7 cellular contexts compared by ENCODE assay signal in the genomic region with DNA sequence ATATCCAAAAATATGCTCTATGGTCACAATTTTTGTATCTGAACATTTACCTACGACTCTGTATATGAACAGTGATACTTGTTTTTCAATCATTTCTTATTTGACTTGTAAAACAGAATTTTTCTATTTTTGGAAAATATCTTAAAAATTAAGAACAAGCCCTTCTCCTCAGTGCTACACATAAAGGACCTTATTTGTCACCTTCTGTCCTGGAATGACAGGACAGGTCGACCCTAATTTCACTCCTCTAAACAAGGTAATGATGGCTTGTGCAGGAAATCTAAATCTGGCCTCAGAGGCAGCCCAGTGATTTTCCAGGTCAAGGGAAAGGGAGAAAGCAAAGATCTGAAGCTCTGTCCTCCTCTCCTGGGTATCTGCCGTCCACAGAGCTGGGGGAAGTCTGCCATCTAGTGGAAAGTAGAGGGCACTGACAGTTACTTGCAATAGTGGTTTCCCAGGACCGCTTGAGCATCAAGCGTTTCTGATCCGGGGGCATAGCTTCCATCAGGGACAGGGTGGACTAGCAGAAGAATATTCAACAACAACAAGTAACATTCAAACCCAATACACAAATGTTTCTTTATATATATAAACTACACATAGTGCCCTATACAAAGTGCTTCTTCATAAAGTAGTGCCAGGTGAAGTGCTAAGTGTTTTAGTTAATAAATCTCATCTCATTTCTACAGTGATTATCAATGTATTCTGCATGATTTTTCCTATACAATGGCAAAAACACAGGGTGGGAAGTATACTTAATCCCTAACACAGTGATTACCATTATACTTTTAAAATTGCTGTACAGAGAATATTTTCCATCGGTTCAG.
DNase-seq lines count a peak whose midpoint lies in the region; ATAC-seq and TF ChIP-seq lines count a peak whose summit lies in the region.

No MANE protein-coding gene starts in this region.

- ATAC-seq in GM18499 (IDR thresholded peaks at IDR 0.05; ENCODE audit: insufficient read depth, unreplicated experiment) = peak; percentile 79
- ATAC-seq in HG02840 (IDR thresholded peaks at IDR 0.05; ENCODE audit: low FRiP score, unreplicated experiment) = peak; percentile 87

- no peak overlapping the region for H3K4me3 ChIP-seq in right atrium auricular region
- no peak overlapping the region for H3K4me3 ChIP-seq in sigmoid colon

- no peak for TF ChIP-seq EP300 in sigmoid colon (IDR thresholded peaks at IDR 0.05)

- intact Hi-C loops in sigmoid colon (cut with DNase I) = loop anchor here (1.0 kb wide), 1 partner anchor 343 kb away; no protein-coding TSS in a partner anchor

- H3K36me3 ChIP-seq in right atrium auricular region = no peaks in the 10 kb centered on the region
- no peaks in the 10 kb centered on the region for H3K36me3 ChIP-seq in sigmoid colon

- H3K27ac ChIP-seq in right atrium auricular region (no peak overlapping the region), sigmoid colon (no peak overlapping the region)

- H3K9me3 ChIP-seq in right atrium auricular region (no peaks in the 10 kb centered on the region), sigmoid colon (no peaks in the 10 kb centered on the region)

- whole genome bisulfite sequencing in sigmoid colon, 2 donors = 6 to 7% methylated on average over 7 of the region's 7 CpGs

- no peaks in the 10 kb centered on the region for H3K27me3 ChIP-seq in right atrium auricular region
- H3K27me3 ChIP-seq in sigmoid colon = peaks cover 0 to 6% (median 0%) of the 10 kb centered on the region in 3 donors

- H3K4me1 ChIP-seq in right atrium auricular region (peaks cover 0 to 6% of the 10 kb centered on the region in 2 donors), sigmoid colon (no peaks in the 10 kb centered on the region)

- TF ChIP-seq CTCF in right atrium auricular region (IDR thresholded peaks at IDR 0.05) (peak; percentile 91 to 95), sigmoid colon (IDR thresholded peaks at IDR 0.05) (peak; percentile 58 to 92 (median 73))

- DNase-seq in NCI-H1417 treated with DMSO at 0.1 percent for 48 hours (lab: John Stamatoyannopoulos, UW) (peak; percentile 38), T-helper 1 cell (peak; percentile 16 to 62 (median 44)), amniotic stem cell (lab: John Stamatoyannopoulos, UW) (peak; percentile 37), right atrium auricular region (ENCODE audit: low spot score) (peak; percentile 79), sigmoid colon (peak; percentile 83)

- no peak for TF ChIP-seq POLR2A in sigmoid colon (IDR thresholded peaks at IDR 0.05)
